ENCODE assay signal across 7 cellular contexts in genomic region chr17:33526753-33527152, GRCh38.
"Had no signal": no experiment of that assay in that cellular context is flagged by ENCODE, and none has a peak within 500 bp of the region (broad histone marks: within the 10 kb centered on the region; RNA-seq: fewer than 3 reads in every experiment).

No MANE protein-coding gene starts in this region.

- H2AFZ ChIP-seq: GM23248 had no signal

- ATAC-seq: HCT116 had no signal

- DNase-seq: GM23248, GOT3, H7, HFFc6, KG1 had no signal

- H3K27ac ChIP-seq: GM23248 had no signal

- H3K4me3 ChIP-seq: GM23248, HAP-1 had no signal

- H3K4me1 ChIP-seq: HAP-1 had no signal

- H3K36me3 ChIP-seq: HAP-1 had no signal

- H3K9ac ChIP-seq: GM23248 had no signal

- H3K9me3 ChIP-seq: HAP-1 had no signal
